Comparison of ENCODE assay signal across 22 cellular contexts in genomic region chr4:157977086-157977485, GRCh38.
"Had no signal": no experiment of that assay in that cellular context is flagged by ENCODE, and none has a peak within 500 bp of the region (broad histone marks: within the 10 kb centered on the region; RNA-seq: fewer than 3 reads in every experiment).

No MANE protein-coding gene starts in this region.

- H3K27me3 ChIP-seq: heart right ventricle, ovary, tibial artery had no signal

- H3K9me3 ChIP-seq: left lung, ovary, tibial artery had no signal

- H3K27ac ChIP-seq: heart right ventricle, left lung, ovary, tibial artery had no signal

- DNase-seq: activated CD4-positive, alpha-beta T cell treated with anti-CD3 and anti-CD28 coated beads for 4 hours; activated CD4-positive, alpha-beta T cell treated with anti-CD3 and anti-CD28 coated beads, Interleukin-2, amount 50 U/mL, for 48 hours; activated CD4-positive, CD25-positive, alpha-beta regulatory T cell; activated CD8-positive, alpha-beta memory T cell treated with anti-CD3 and anti-CD28 coated beads, Interleukin-2, amount 50 U/mL, for 48 hours; activated naive CD4-positive, alpha-beta T cell; activated naive CD8-positive, alpha-beta T cell treated with anti-CD3 and anti-CD28 coated beads, Interleukin-2, amount 10 ng/mL, durations not matched to agents 7 days and 5 days; activated T-cell treated with anti-CD3 and anti-CD28 coated beads, Interleukin-2, amount 50 U/mL, for 4 hours; cerebellar nuclear complex; effector CD8-positive, alpha-beta T cell; heart right ventricle; kidney glomerular epithelial cell; left lung; naive thymus-derived CD8-positive, alpha-beta T cell; ovary; right cardiac atrium; stimulated activated CD4-positive, alpha-beta T cell treated with anti-CD3 and anti-CD28 coated beads, Interleukin-12 subunit alpha, Interleukin-12 subunit beta, amount 100 ng/mL, for 4 hours; stimulated activated CD4-positive, alpha-beta T cell treated with anti-CD3 and anti-CD28 coated beads, Interleukin-4, amount 100 ng/mL, for 4 hours; stimulated activated naive CD8-positive, alpha-beta T cell treated with anti-CD3 and anti-CD28 coated beads, Interleukin-15, Interleukin-2, amounts not matched to agents 100 U/mL and 50 U/mL, for 24 hours; SW 1271; T-helper 17 cell; tibial artery had no signal

- ATAC-seq: activated T-cell treated with anti-CD3 and anti-CD28 coated beads, Interleukin-2, amount 50 U/mL, for 4 hours; heart right ventricle; left lung; naive thymus-derived CD8-positive, alpha-beta T cell; right cardiac atrium; stimulated activated naive CD8-positive, alpha-beta T cell treated with anti-CD3 and anti-CD28 coated beads, Interleukin-15, Interleukin-2, amounts not matched to agents 100 U/mL and 50 U/mL, for 24 hours; T-helper 17 cell had no signal

- H3K4me3 ChIP-seq: heart right ventricle, left lung, lung, ovary, tibial artery had no signal

- H3K36me3 ChIP-seq: heart right ventricle, left lung, ovary, tibial artery had no signal
